In the genomic region with DNA sequence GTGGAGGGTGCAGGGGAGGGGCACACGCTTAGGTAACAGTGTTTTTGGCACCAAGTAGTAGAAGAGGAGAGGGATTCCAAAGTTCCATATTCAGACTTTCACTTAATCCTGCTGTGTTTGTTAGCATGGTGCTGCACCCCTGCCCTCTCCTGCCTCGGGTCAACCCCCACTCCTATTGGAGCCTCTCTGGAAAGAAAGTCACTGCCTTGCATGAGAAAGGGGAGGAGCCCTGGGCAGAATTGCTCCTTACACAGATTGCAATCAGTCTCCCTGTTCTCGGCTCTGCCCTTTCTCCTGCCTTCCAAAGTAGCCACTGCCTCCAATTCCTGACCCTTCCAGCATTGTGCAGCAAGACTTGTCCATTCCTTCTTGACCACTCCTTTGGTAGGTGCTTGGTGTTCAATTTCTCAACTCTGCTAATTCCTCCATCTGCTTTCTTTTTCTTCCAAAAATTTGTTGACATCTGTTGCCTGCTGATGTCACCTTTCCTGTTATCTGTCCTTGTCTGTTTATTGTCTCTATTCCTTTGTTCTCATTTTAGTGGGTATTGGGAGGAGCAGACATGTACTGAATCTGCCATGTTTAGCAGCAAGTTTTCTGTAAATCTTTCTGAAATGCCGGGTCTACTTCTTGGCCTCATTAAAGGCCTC, we compare ENCODE assay signal across 21 cellular contexts.
DNase-seq lines count a peak whose midpoint lies in the region; ATAC-seq and TF ChIP-seq lines count a peak whose summit lies in the region.
"Had no signal": no experiment of that assay in that cellular context is flagged by ENCODE, and none has a peak within 500 bp of the region (broad histone marks: within the 10 kb centered on the region; RNA-seq: fewer than 3 reads in every experiment).

No MANE protein-coding gene starts in this region.

- TF ChIP-seq EP300 in SK-N-SH (IDR thresholded peaks at IDR 0.05; ENCODE audit: borderline replicate concordance in 1 of 2, low read depth in 1 of 2, low read length in 1 of 2): no peak; a peak in 1 of 4 replicates

- H3K27ac ChIP-seq in cardiac muscle cell (peak overlapping the region; percentile 28), SK-N-SH (ENCODE audit: low read depth in 2 of 2, low read length in 1 of 2) (peak overlapping the region in 1 of 2 experiments; percentile 74; a peak in 2 of 4 replicates), iPS-20b (ENCODE audit: low read length) (peak overlapping the region; percentile 69), RWPE1 (no peak overlapping the region), OCI-LY7 (ENCODE audit: low read depth, low read length, poor library complexity, severe bottlenecking) (no peak overlapping the region)
- H3K27ac ChIP-seq: heart left ventricle, lower lobe of right lung, tibial nerve had no signal

- H3K4me1 ChIP-seq in cardiac muscle cell (ENCODE audit: low read depth) (peaks cover 11% of the 10 kb centered on the region), SK-N-SH (ENCODE audit: control insufficient read depth in 1 of 2, insufficient read depth in 2 of 2, low read depth in 1 of 2, low read length in 1 of 2) (peaks cover 0 to 40% of the 10 kb centered on the region in 2 experiments; a peak in 2 of 4 replicates), iPS-20b (ENCODE audit: insufficient read depth, low read length) (peaks cover 14% of the 10 kb centered on the region; the same call in 1 of the 2 replicates), OCI-LY7 (ENCODE audit: insufficient read depth, low read length, poor library complexity, severe bottlenecking) (no peaks in the 10 kb centered on the region)
- H3K4me1 ChIP-seq: HAP-1, heart left ventricle, lower lobe of right lung, tibial nerve had no signal

- no peaks in the 10 kb centered on the region for H3K36me3 ChIP-seq in cardiac muscle cell
- no peaks in the 10 kb centered on the region for H3K36me3 ChIP-seq in SK-N-SH (replicated peaks in 1 of 2; ENCODE audit: control insufficient read depth in 1 of 2, insufficient read depth in 2 of 2, low read length in 1 of 2)
- H3K36me3 ChIP-seq in iPS-20b (ENCODE audit: insufficient read depth, low read depth, low read length): no peaks in the 10 kb centered on the region
- no peaks in the 10 kb centered on the region for H3K36me3 ChIP-seq in OCI-LY7 (ENCODE audit: insufficient read depth, low read length)
- H3K36me3 ChIP-seq: HAP-1, heart left ventricle, lower lobe of right lung, tibial nerve had no signal

- no peaks in the 10 kb centered on the region for H3K9me3 ChIP-seq in cardiac muscle cell (ENCODE audit: low read depth)
- H3K9me3 ChIP-seq in SK-N-SH: no peaks in the 10 kb centered on the region
- H3K9me3 ChIP-seq in iPS-20b (ENCODE audit: insufficient read depth, low read depth, low read length): no peaks in the 10 kb centered on the region
- H3K9me3 ChIP-seq in OCI-LY7 (ENCODE audit: low read length): no peaks in the 10 kb centered on the region
- H3K9me3 ChIP-seq: HAP-1, heart left ventricle, lower lobe of right lung, tibial nerve had no signal

- intact Hi-C loops in left cardiac atrium (cut with DNase I) (no loop called here), posterior vena cava (cut with DNase I) (loop anchor here in 1 of 2 donors (2.0 kb wide), 1 partner anchor 19 kb away; no protein-coding TSS in a partner anchor), OCI-LY7 (cut with micrococcal nuclease; ENCODE audit: unreplicated experiment) (no loop called here)

- H4K20me1 ChIP-seq in SK-N-SH (ENCODE audit: insufficient read depth): no peaks in the 10 kb centered on the region
- no peaks in the 10 kb centered on the region for H4K20me1 ChIP-seq in OCI-LY7 (ENCODE audit: insufficient read depth, low read length)

- no peak overlapping the region for H3K9ac ChIP-seq in SK-N-SH
- peak overlapping the region; percentile 10; the same call in 1 of the 2 replicates for H3K9ac ChIP-seq in iPS-20b (ENCODE audit: low read depth, low read length)

- TF ChIP-seq CTCF in cardiac muscle cell (IDR thresholded peaks at IDR 0.05; ENCODE audit: low read depth, low read length): no peak
- no peak for TF ChIP-seq CTCF in SK-N-SH (IDR thresholded peaks at IDR 0.05)
- no peak for TF ChIP-seq CTCF in RWPE1 (conservative IDR thresholded peaks at IDR 0.05; ENCODE audit: low read depth)
- TF ChIP-seq CTCF in OCI-LY7 (conservative IDR thresholded peaks at IDR 0.05; ENCODE audit: low read length): no peak

- ATAC-seq in left cardiac atrium: no peak
- ATAC-seq: heart left ventricle, lower lobe of right lung had no signal

- POLR2A ChIA-PET in SK-N-SH (lab: Yijun Ruan, JAX): no interaction called here
- POLR2A ChIA-PET in RWPE1 (lab: Yijun Ruan, JAX; ENCODE audit: low non-redundant PET): no interaction called here
- POLR2A ChIA-PET in OCI-LY7 (lab: Charles Lee): no interaction called here

- H2AFZ ChIP-seq in SK-N-SH (ENCODE audit: low read depth) (no peak overlapping the region), OCI-LY7 (ENCODE audit: low read length) (no peak overlapping the region)

- H3K4me2 ChIP-seq in SK-N-SH (no peak overlapping the region), OCI-LY7 (ENCODE audit: low read length) (no peak overlapping the region)

- H3K79me2 ChIP-seq in SK-N-SH (ENCODE audit: insufficient read depth): no peaks in the 10 kb centered on the region
- H3K79me2 ChIP-seq in OCI-LY7 (ENCODE audit: insufficient read depth, low read depth, low read length): no peaks in the 10 kb centered on the region

- H3F3A ChIP-seq in SK-N-SH (replicated peaks; ENCODE audit: insufficient read depth): no peaks in the 10 kb centered on the region

- BruUV-seq in OCI-LY7 (replicated peaks; lab: Mats Ljungman, UMichigan): no TSS peak

- no peak for DNase-seq in cardiac muscle cell (ENCODE audit: low read depth in 1 of 2, low spot score in 1 of 2)
- DNase-seq in left cardiac atrium: no peak
- peak; percentile 60 for DNase-seq in SK-N-SH
- peak; percentile 16 for DNase-seq in posterior vena cava (ENCODE audit: low spot score)
- DNase-seq in RWPE1 (ENCODE audit: low spot score): no peak
- DNase-seq in OCI-LY7 (ENCODE audit: low spot score): no peak
- no peak for DNase-seq in activated CD8-positive, alpha-beta memory T cell treated with anti-CD3 and anti-CD28 coated beads, Interleukin-2, amount 50 U/mL, for 48 hours
- DNase-seq: activated CD4-positive, alpha-beta T cell treated with anti-CD3 and anti-CD28 coated beads, Interleukin-2, amount 10 ng/mL, durations not matched to agents 24 days and 14 days; activated naive CD4-positive, alpha-beta T cell treated with anti-CD3 and anti-CD28 coated beads, Interleukin-2, amount 10 ng/mL, durations not matched to agents 7 days and 5 days; amygdala; Calu3; caudate nucleus; EL; heart left ventricle; IMR-90; lower lobe of right lung; occipital lobe; stimulated activated CD4-positive, alpha-beta T cell treated with anti-CD3 and anti-CD28 coated beads, Interleukin-2, amount 100 ng/mL, for 48 hours had no signal

- H3K9me2 ChIP-seq in SK-N-SH (no peaks in the 10 kb centered on the region), OCI-LY7 (ENCODE audit: insufficient read depth, low read length) (no peaks in the 10 kb centered on the region)

- TF ChIP-seq RAD21 in SK-N-SH (IDR thresholded peaks at IDR 0.05; ENCODE audit: low read length): no peak

- CTCF ChIA-PET in SK-N-SH (lab: Yijun Ruan, JAX): interaction anchor here (0.9 to 1.9 kb wide), 3 partner anchors 27 to 151 kb away, joined by 3 to 7 read pairs (median 5); no protein-coding TSS in a partner anchor
- CTCF ChIA-PET in RWPE1 (lab: Yijun Ruan, JAX): no interaction called here
- CTCF ChIA-PET in OCI-LY7 (lab: Charles Lee; ENCODE audit: unreplicated experiment): no interaction called here

- WGBS in SK-N-SH (ENCODE audit: low lambda C conversion rate): 40% methylated on average over 4 of the region's 4 CpGs

- H3K4me3 ChIP-seq in cardiac muscle cell (no peak overlapping the region), SK-N-SH (ENCODE audit: low read depth in 2 of 2, low read length in 1 of 2) (no peak overlapping the region), iPS-20b (ENCODE audit: low read length) (no peak overlapping the region), OCI-LY7 (ENCODE audit: low read depth, low read length, poor library complexity, severe bottlenecking) (no peak overlapping the region)
- H3K4me3 ChIP-seq: HAP-1, heart left ventricle, lower lobe of right lung, tibial nerve had no signal

- no peaks in the 10 kb centered on the region for H3K27me3 ChIP-seq in cardiac muscle cell
- H3K27me3 ChIP-seq in SK-N-SH (ENCODE audit: insufficient read depth): no peaks in the 10 kb centered on the region
- no peaks in the 10 kb centered on the region for H3K27me3 ChIP-seq in iPS-20b (ENCODE audit: insufficient read depth, low read length)
- H3K27me3 ChIP-seq: heart left ventricle, tibial nerve had no signal

TF ChIP-seq in SK-N-SH, 30 proteins besides CTCF, POLR2A, EP300 and RAD21:
- TF ChIP-seq GATA2 (CRISPR knock-in tag; IDR thresholded peaks at IDR 0.05) (0 out of 2 replicates have a peak, but pooled peaks have one; percentile 19), ELF1 (IDR thresholded peaks at IDR 0.05) (no peak)
TF ChIP-seq in SK-N-SH: peak in this region for 1.

Comparison
In these comparisons a context has a peak if more than half of its experiments do, and no peak if none do; other contexts are left out.
1. DNase-seq: peak in SK-N-SH (single experiment) and posterior vena cava (single experiment); none in cardiac muscle cell (0 of 2), left cardiac atrium (single experiment), RWPE1 (single experiment), OCI-LY7 (single experiment) and activated CD8-positive, alpha-beta memory T cell treated with anti-CD3 and anti-CD28 coated beads, Interleukin-2, amount 50 U/mL, for 48 hours (single experiment).
2. H3K27ac ChIP-seq: peak in cardiac muscle cell (single experiment) and iPS-20b (single experiment); none in RWPE1 (single experiment) and OCI-LY7 (single experiment).